Comparison of ENCODE assay signal across 9 cellular contexts in the genomic region with DNA sequence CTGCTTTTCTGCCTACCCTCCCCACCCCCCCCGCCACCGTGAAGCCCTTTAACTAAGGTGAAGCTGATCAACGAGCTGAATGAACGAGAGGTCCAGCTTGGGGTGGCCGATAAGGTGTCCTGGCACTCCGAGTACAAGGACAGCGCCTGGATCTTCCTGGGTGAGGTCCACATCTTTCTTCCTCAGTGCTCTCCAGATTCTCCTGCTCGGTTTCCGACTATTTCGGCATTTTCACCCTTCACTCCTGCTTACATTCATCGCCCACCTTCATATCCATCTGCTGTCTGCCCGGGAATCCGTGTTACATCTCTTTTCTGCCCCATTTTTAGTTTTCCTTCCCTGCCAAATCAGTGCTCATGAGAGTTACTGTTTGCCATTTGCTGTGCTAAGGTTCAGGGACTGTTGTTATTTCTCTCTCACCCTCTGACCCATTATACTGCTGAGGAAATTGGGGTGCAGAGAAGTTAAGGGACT. TPM values are rescaled to one million over a fixed set of nuclear protein-coding genes. Genes with fewer than 3 reads are reported as not detected.
DNase-seq lines count a peak whose midpoint lies in the region; ATAC-seq and TF ChIP-seq lines count a peak whose summit lies in the region.
"Had no signal": no experiment of that assay in that cellular context is flagged by ENCODE, and none has a peak within 500 bp of the region (broad histone marks: within the 10 kb centered on the region; RNA-seq: fewer than 3 reads in every experiment).

No MANE protein-coding gene starts in this region.

- DNase-seq in activated T-cell treated with anti-CD3 and anti-CD28 coated beads, Interleukin-2, amount 50 U/mL, for 24 hours, result no peak
- DNase-seq in activated T-cell treated with anti-CD3 and anti-CD28 coated beads, Interleukin-2, amount 50 U/mL, for 1 hour, result no peak
- no peak for DNase-seq in activated naive CD8-positive, alpha-beta T cell treated with anti-CD3 and anti-CD28 coated beads for 36 hours
- no peak for DNase-seq in tibial artery
- DNase-seq in erythroblast (lab: John Stamatoyannopoulos, UW), result no peak
- no peak for DNase-seq in NCI-H1092 (lab: John Stamatoyannopoulos, UW)

- intact Hi-C loops in tibial artery (cut with DNase I; ENCODE audit: low total_unique reads), result loop anchor here (5.0 kb wide), 1 partner anchor 505 kb away; no protein-coding TSS in a partner anchor

- H3K9ac ChIP-seq in liver (ENCODE audit: low read depth in 1 of 2, low read length in 2 of 2), result peak overlapping the region in 1 of 2 donors; percentile 71

- H3K27ac Mint-ChIP-seq in activated T-cell treated with anti-CD3 and anti-CD28 coated beads, Interleukin-2, amount 50 U/mL, for 24 hours, result peak overlapping the region; percentile 96
- peak overlapping the region; percentile 80 for H3K27ac Mint-ChIP-seq in activated naive CD8-positive, alpha-beta T cell treated with anti-CD3 and anti-CD28 coated beads for 36 hours

- H3K9me3 ChIP-seq in liver (ENCODE audit: control insufficient read depth in 4 of 4, low read length in 3 of 4) (no peaks in the 10 kb centered on the region), tibial artery (no peaks in the 10 kb centered on the region)

- H3K27me3 Mint-ChIP-seq in activated T-cell treated with anti-CD3 and anti-CD28 coated beads, Interleukin-2, amount 50 U/mL, for 24 hours, result peaks cover 15% of the 10 kb centered on the region
- H3K27me3 Mint-ChIP-seq in activated naive CD8-positive, alpha-beta T cell treated with anti-CD3 and anti-CD28 coated beads for 36 hours, result peaks cover 3% of the 10 kb centered on the region

- TF ChIP-seq POLR2A in erythroblast (IDR thresholded peaks at IDR 0.05; ENCODE audit: low read length), result no peak

- ATAC-seq in HG02981 (IDR thresholded peaks at IDR 0.05; ENCODE audit: unreplicated experiment), result no peak

- peaks cover 0 to 3% (median 0%) of the 10 kb centered on the region in 4 donors for H3K27me3 ChIP-seq in liver (ENCODE audit: control insufficient read depth in 4 of 4, insufficient read depth in 4 of 4, low read length in 3 of 4)
- H3K27me3 ChIP-seq in tibial artery, result no peaks in the 10 kb centered on the region

- TF ChIP-seq RAD21 in liver (IDR thresholded peaks at IDR 0.05), result no peak

- peaks cover 28% of the 10 kb centered on the region for H3K36me3 Mint-ChIP-seq in activated T-cell treated with anti-CD3 and anti-CD28 coated beads, Interleukin-2, amount 50 U/mL, for 24 hours (ENCODE audit: low read depth)
- peaks cover 9% of the 10 kb centered on the region for H3K36me3 Mint-ChIP-seq in activated naive CD8-positive, alpha-beta T cell treated with anti-CD3 and anti-CD28 coated beads for 36 hours

- H3K9me3 Mint-ChIP-seq in activated T-cell treated with anti-CD3 and anti-CD28 coated beads, Interleukin-2, amount 50 U/mL, for 24 hours, result no peaks in the 10 kb centered on the region
- no peaks in the 10 kb centered on the region for H3K9me3 Mint-ChIP-seq in activated naive CD8-positive, alpha-beta T cell treated with anti-CD3 and anti-CD28 coated beads for 36 hours

- WGBS in liver, result under 1% methylated on average over 13 of the region's 13 CpGs

- H3K4me1 Mint-ChIP-seq in activated T-cell treated with anti-CD3 and anti-CD28 coated beads, Interleukin-2, amount 50 U/mL, for 24 hours (ENCODE audit: low read depth), result peaks cover 18% of the 10 kb centered on the region
- H3K4me1 Mint-ChIP-seq in activated naive CD8-positive, alpha-beta T cell treated with anti-CD3 and anti-CD28 coated beads for 36 hours, result peaks cover 9% of the 10 kb centered on the region

- H3K4me3 Mint-ChIP-seq in activated T-cell treated with anti-CD3 and anti-CD28 coated beads, Interleukin-2, amount 50 U/mL, for 24 hours, result peak overlapping the region; percentile 81
- peak overlapping the region; percentile 99 for H3K4me3 Mint-ChIP-seq in activated naive CD8-positive, alpha-beta T cell treated with anti-CD3 and anti-CD28 coated beads for 36 hours

- no peak for TF ChIP-seq CTCF in liver (IDR thresholded peaks at IDR 0.05; ENCODE audit: low read depth, low read length, missing input control)
- TF ChIP-seq CTCF in tibial artery (IDR thresholded peaks at IDR 0.05), result no peak

- peaks cover 3 to 14% (median 8%) of the 10 kb centered on the region in 4 donors for H3K4me1 ChIP-seq in liver (ENCODE audit: control insufficient read depth in 4 of 4, insufficient read depth in 4 of 4, low read length in 3 of 4)
- peaks cover 0 to 16% (median 0%) of the 10 kb centered on the region in 4 donors for H3K4me1 ChIP-seq in tibial artery

- H3K27ac ChIP-seq in liver (ENCODE audit: low read depth in 1 of 2, low read length in 2 of 2) (no peak overlapping the region), tibial artery (peak overlapping the region; percentile 71 to 83)

- peaks cover 0 to 3% (median 0%) of the 10 kb centered on the region in 4 donors for H3K36me3 ChIP-seq in liver (ENCODE audit: control insufficient read depth in 4 of 4, insufficient read depth in 3 of 4, low read depth in 1 of 4, low read length in 3 of 4)
- H3K36me3 ChIP-seq in tibial artery, result peaks cover 0 to 18% (median 4%) of the 10 kb centered on the region in 3 donors

- peak overlapping the region; percentile 76 to 92 (median 82) for H3K4me3 ChIP-seq in liver (ENCODE audit: low read depth in 1 of 3, low read length in 3 of 3)
- H3K4me3 ChIP-seq in tibial artery, result peak overlapping the region; percentile 66

TF ChIP-seq in liver, 16 proteins besides CTCF, POLR2A, EP300 and RAD21:
- TF ChIP-seq JUND (IDR thresholded peaks at IDR 0.05), result no peak
- no peak for TF ChIP-seq HNF4A (conservative IDR thresholded peaks at IDR 0.05)
- TF ChIP-seq FOXA1 (IDR thresholded peaks at IDR 0.05), result no peak
- no peak for TF ChIP-seq SP1 (IDR thresholded peaks at IDR 0.05)
- TF ChIP-seq, protein P1, sequence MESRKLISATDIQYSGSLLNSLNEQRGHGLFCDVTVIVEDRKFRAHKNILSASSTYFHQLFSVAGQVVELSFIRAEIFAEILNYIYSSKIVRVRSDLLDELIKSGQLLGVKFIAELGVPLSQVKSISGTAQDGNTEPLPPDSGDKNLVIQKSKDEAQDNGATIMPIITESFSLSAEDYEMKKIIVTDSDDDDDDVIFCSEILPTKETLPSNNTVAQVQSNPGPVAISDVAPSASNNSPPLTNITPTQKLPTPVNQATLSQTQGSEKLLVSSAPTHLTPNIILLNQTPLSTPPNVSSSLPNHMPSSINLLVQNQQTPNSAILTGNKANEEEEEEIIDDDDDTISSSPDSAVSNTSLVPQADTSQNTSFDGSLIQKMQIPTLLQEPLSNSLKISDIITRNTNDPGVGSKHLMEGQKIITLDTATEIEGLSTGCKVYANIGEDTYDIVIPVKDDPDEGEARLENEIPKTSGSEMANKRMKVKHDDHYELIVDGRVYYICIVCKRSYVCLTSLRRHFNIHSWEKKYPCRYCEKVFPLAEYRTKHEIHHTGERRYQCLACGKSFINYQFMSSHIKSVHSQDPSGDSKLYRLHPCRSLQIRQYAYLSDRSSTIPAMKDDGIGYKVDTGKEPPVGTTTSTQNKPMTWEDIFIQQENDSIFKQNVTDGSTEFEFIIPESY (IDR thresholded peaks at IDR 0.05), result no peak
- TF ChIP-seq HNF4G (IDR thresholded peaks at IDR 0.05), result no peak
- no peak for TF ChIP-seq REST (IDR thresholded peaks at IDR 0.05)
- no peak for TF ChIP-seq FOXA2 (IDR thresholded peaks at IDR 0.05)
- TF ChIP-seq EGR1 (IDR thresholded peaks at IDR 0.05; ENCODE audit: low read depth in 2 of 2), result no peak
- no peak for TF ChIP-seq NR2F2 (IDR thresholded peaks at IDR 0.05)
- no peak for TF ChIP-seq GABPA (IDR thresholded peaks at IDR 0.05 in 1 of 2, conservative IDR thresholded peaks at IDR 0.05 in 1 of 2)
- TF ChIP-seq, protein P2, sequence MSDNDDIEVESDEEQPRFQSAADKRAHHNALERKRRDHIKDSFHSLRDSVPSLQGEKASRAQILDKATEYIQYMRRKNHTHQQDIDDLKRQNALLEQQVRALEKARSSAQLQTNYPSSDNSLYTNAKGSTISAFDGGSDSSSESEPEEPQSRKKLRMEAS (IDR thresholded peaks at IDR 0.05), result no peak
- TF ChIP-seq YY1 (IDR thresholded peaks at IDR 0.05), result no peak
- no peak for TF ChIP-seq TAF1 (conservative IDR thresholded peaks at IDR 0.05)
- TF ChIP-seq RXRA (IDR thresholded peaks at IDR 0.05), result no peak
- no peak for TF ChIP-seq ATF3 (IDR thresholded peaks at IDR 0.05)

RNA-seq across cellular contexts. Expression of gene RBMX2, which starts 0.5 kb away (rescaled TPM):
- total RNA-seq in activated naive CD8-positive, alpha-beta T cell treated with anti-CD3 and anti-CD28 coated beads for 36 hours, result 10 to 100 TPM; 28.4 TPM
- total RNA-seq in liver, result 1 to 10 TPM; 5.5 to 7.2 TPM
- polyA plus RNA-seq in liver, result 1 to 10 TPM; 5.2 to 8.8 TPM

RNA-seq across cellular contexts. Expression of gene GPR119, which starts 16.8 kb away (rescaled TPM):
- total RNA-seq in activated naive CD8-positive, alpha-beta T cell treated with anti-CD3 and anti-CD28 coated beads for 36 hours, result not detected
- total RNA-seq in liver, result 1 to 10 TPM in 1 of 2 donors, not detected in 1; 4.3 TPM
- not detected for polyA plus RNA-seq in liver
- total RNA-seq: T-helper 2 cell treated with Interferon-gamma antibody and Interleukin-4, amounts not matched to agents 100 ng/mL and 5 ng/mL, for 36 hours had no signal

Comparison
In these comparisons a context has a peak if more than half of its experiments do, and no peak if none do; other contexts are left out.
1. H3K27ac ChIP-seq: peak in tibial artery (2 of 2); none in liver (0 of 2).